9 cellular contexts compared by ENCODE assay signal in genomic region chr4:79042079-79042674, GRCh38.
DNase-seq lines count a peak whose midpoint lies in the region; ATAC-seq and TF ChIP-seq lines count a peak whose summit lies in the region.
"Had no signal": no experiment of that assay in that cellular context is flagged by ENCODE, and none has a peak within 500 bp of the region (broad histone marks: within the 10 kb centered on the region; RNA-seq: fewer than 3 reads in every experiment).

No MANE protein-coding gene starts in this region.

- no peak overlapping the region for H3K4me3 Mint-ChIP-seq in chondrocyte (ENCODE audit: unreplicated experiment)
- no peak overlapping the region for H3K4me3 Mint-ChIP-seq in activated CD8-positive, alpha-beta T cell treated with anti-CD3 and anti-CD28 coated beads, Interleukin-2, amount 10 ng/mL, durations not matched to agents 7 days and 5 days
- H3K4me3 Mint-ChIP-seq: CD4-positive, alpha-beta memory T cell had no signal

- CTCF ChIA-PET in activated CD8-positive, alpha-beta T cell treated with anti-CD3 and anti-CD28 coated beads, Interleukin-2, amount 10 ng/mL, durations not matched to agents 7 days and 5 days (lab: Charles Lee), result interaction anchor here (1.3 kb wide), 1 partner anchor 10 kb away, joined by 3 read pairs; no protein-coding TSS in a partner anchor

- no peaks in the 10 kb centered on the region for H3K36me3 Mint-ChIP-seq in chondrocyte (ENCODE audit: low read depth)
- no peaks in the 10 kb centered on the region for H3K36me3 Mint-ChIP-seq in activated CD8-positive, alpha-beta T cell treated with anti-CD3 and anti-CD28 coated beads, Interleukin-2, amount 10 ng/mL, durations not matched to agents 7 days and 5 days (ENCODE audit: low read depth)
- H3K36me3 Mint-ChIP-seq: CD4-positive, alpha-beta memory T cell had no signal

- intact Hi-C loops in posterior cingulate gyrus (cut with DNase I), result no loop called here

- ATAC-seq in activated CD8-positive, alpha-beta T cell treated with anti-CD3 and anti-CD28 coated beads, Interleukin-2, amount 10 ng/mL, durations not matched to agents 7 days and 5 days, result no peak

- no peaks in the 10 kb centered on the region for H3K4me1 Mint-ChIP-seq in chondrocyte (ENCODE audit: low read depth)
- no peaks in the 10 kb centered on the region for H3K4me1 Mint-ChIP-seq in activated CD8-positive, alpha-beta T cell treated with anti-CD3 and anti-CD28 coated beads, Interleukin-2, amount 10 ng/mL, durations not matched to agents 7 days and 5 days (ENCODE audit: low read depth)
- H3K4me1 Mint-ChIP-seq: CD4-positive, alpha-beta memory T cell had no signal

- POLR2A ChIA-PET in activated CD8-positive, alpha-beta T cell treated with anti-CD3 and anti-CD28 coated beads, Interleukin-2, amount 10 ng/mL, durations not matched to agents 7 days and 5 days (lab: Charles Lee), result no interaction called here

- no peak overlapping the region for H3K27ac Mint-ChIP-seq in chondrocyte (ENCODE audit: unreplicated experiment)
- no peak overlapping the region for H3K27ac Mint-ChIP-seq in activated CD8-positive, alpha-beta T cell treated with anti-CD3 and anti-CD28 coated beads, Interleukin-2, amount 10 ng/mL, durations not matched to agents 7 days and 5 days
- H3K27ac Mint-ChIP-seq: CD4-positive, alpha-beta memory T cell had no signal

- DNase-seq in NCI-H524 (lab: John Stamatoyannopoulos, UW), result peak; percentile 8 to 55
- DNase-seq in NCI-H524 treated with DMSO at 0.1 percent for 48 hours (lab: John Stamatoyannopoulos, UW), result no peak
- peak; percentile 70 for DNase-seq in NCI-H2171 treated with DMSO at 0.1 percent for 48 hours (lab: John Stamatoyannopoulos, UW)
- no peak for DNase-seq in chondrocyte (ENCODE audit: low spot score)
- DNase-seq in mucosa of gallbladder (ENCODE audit: low spot score), result peak; percentile 34
- no peak for DNase-seq in activated CD8-positive, alpha-beta T cell treated with anti-CD3 and anti-CD28 coated beads, Interleukin-2, amount 10 ng/mL, durations not matched to agents 7 days and 5 days
- DNase-seq in activated effector memory CD4-positive, alpha-beta T cell treated with anti-CD3 and anti-CD28 coated beads, Interleukin-2, amount 50 U/mL, for 16 hours, result no peak
- no peak for DNase-seq in posterior cingulate gyrus

- TF ChIP-seq CTCF in chondrocyte (IDR thresholded peaks at IDR 0.05), result peak; percentile 76

- H3K9me3 Mint-ChIP-seq in chondrocyte (ENCODE audit: low read depth), result no peaks in the 10 kb centered on the region
- H3K9me3 Mint-ChIP-seq in activated CD8-positive, alpha-beta T cell treated with anti-CD3 and anti-CD28 coated beads, Interleukin-2, amount 10 ng/mL, durations not matched to agents 7 days and 5 days (ENCODE audit: insufficient read depth), result no peaks in the 10 kb centered on the region

- H3K27me3 Mint-ChIP-seq in chondrocyte (ENCODE audit: low read depth), result peaks cover 17% of the 10 kb centered on the region
- H3K27me3 Mint-ChIP-seq in activated CD8-positive, alpha-beta T cell treated with anti-CD3 and anti-CD28 coated beads, Interleukin-2, amount 10 ng/mL, durations not matched to agents 7 days and 5 days (ENCODE audit: low read depth), result no peaks in the 10 kb centered on the region
- H3K27me3 Mint-ChIP-seq: CD4-positive, alpha-beta memory T cell had no signal

Comparison
In these comparisons a context has a peak if more than half of its experiments do, and no peak if none do; other contexts are left out.
1. DNase-seq: peak in NCI-H524 (2 of 2), NCI-H2171 treated with DMSO at 0.1 percent for 48 hours (single experiment) and mucosa of gallbladder (single experiment); none in NCI-H524 treated with DMSO at 0.1 percent for 48 hours (single experiment), chondrocyte (single experiment), activated CD8-positive, alpha-beta T cell treated with anti-CD3 and anti-CD28 coated beads, Interleukin-2, amount 10 ng/mL, durations not matched to agents 7 days and 5 days (single experiment), activated effector memory CD4-positive, alpha-beta T cell treated with anti-CD3 and anti-CD28 coated beads, Interleukin-2, amount 50 U/mL, for 16 hours (single experiment) and posterior cingulate gyrus (0 of 10).